ENCODE assay signal across 8 cellular contexts in the genomic region with DNA sequence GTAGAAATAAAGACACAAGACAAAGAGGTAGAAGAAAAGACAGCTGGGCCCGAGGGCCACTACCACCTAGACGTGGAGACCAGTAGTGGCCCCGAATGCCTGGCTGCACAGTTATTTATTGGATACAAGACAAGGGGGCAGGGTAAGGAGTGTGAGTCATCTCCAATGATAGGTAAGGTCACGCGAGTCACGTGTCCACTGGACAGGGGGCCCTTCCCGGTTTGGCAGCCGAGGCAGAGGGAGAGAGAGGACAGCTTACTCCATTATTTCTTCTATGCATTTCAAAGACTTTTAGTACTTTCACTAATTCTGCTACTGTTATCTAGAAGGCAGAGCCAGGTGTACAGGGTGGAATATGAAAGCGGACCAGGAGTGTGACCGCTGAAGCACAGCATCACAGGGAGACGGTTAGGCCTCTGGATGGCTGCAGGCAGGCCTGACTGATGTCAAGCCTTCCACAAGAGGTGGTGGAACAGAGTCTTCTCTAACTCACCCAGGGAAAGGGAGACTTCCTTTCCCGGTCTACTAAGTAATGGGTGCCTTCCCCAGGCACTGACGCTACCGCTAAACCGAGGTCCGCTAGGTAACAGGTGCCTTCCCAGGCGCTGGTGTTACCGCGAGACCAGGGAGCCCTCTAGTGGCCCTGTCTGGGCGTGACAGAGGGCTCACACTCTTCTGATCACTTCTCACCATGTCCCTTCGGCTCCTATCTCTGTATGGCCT. TPM values are rescaled to one million over a fixed set of nuclear protein-coding genes. Genes with fewer than 3 reads are reported as not detected.
A peak's percentile ranks its signal among the peaks of the same experiment; 100 is the strongest.
DNase-seq lines count a peak whose midpoint lies in the region; ATAC-seq and TF ChIP-seq lines count a peak whose summit lies in the region.

No MANE protein-coding gene starts in this region.

- no peaks in the 10 kb centered on the region for H3K27me3 Mint-ChIP-seq in activated CD8-positive, alpha-beta T cell treated with anti-CD3 and anti-CD28 coated beads for 36 hours

- no peak overlapping the region for H3K27ac Mint-ChIP-seq in activated CD8-positive, alpha-beta T cell treated with anti-CD3 and anti-CD28 coated beads for 36 hours

- H3K4me3 Mint-ChIP-seq in activated CD8-positive, alpha-beta T cell treated with anti-CD3 and anti-CD28 coated beads for 36 hours, result no peak overlapping the region

- peak; percentile 82 for ATAC-seq in HG02870 (IDR thresholded peaks at IDR 0.05; ENCODE audit: unreplicated experiment)
- peak; percentile 99 for ATAC-seq in activated CD8-positive, alpha-beta T cell treated with anti-CD3 and anti-CD28 coated beads for 36 hours

- intact Hi-C loops in activated CD8-positive, alpha-beta T cell treated with anti-CD3 and anti-CD28 coated beads for 36 hours (cut with micrococcal nuclease), result loop anchor here (2.0 kb wide), 2 partner anchors 44 to 82 kb away; a partner anchor contains a TSS

- POLR2A ChIA-PET in activated CD8-positive, alpha-beta T cell treated with anti-CD3 and anti-CD28 coated beads for 36 hours (lab: Charles Lee), result no interaction called here

- CTCF ChIA-PET in activated CD8-positive, alpha-beta T cell treated with anti-CD3 and anti-CD28 coated beads for 36 hours (lab: Charles Lee), result interaction anchor here (0.7 to 4.6 kb wide), 10 partner anchors 9 to 84 kb away, joined by 3 to 27 read pairs (median 4); no protein-coding TSS in a partner anchor

- H3K36me3 Mint-ChIP-seq in activated CD8-positive, alpha-beta T cell treated with anti-CD3 and anti-CD28 coated beads for 36 hours (ENCODE audit: low read depth), result no peaks in the 10 kb centered on the region

- DNase-seq in DMS79 treated with DMSO at 0.1 percent for 48 hours (lab: John Stamatoyannopoulos, UW) (peak; percentile 8), DMS79 (lab: John Stamatoyannopoulos, UW) (no peak), NCI-H226 (peak; percentile 40), mucosa of gallbladder (ENCODE audit: low spot score) (peak; percentile 66)
- DNase-seq in activated CD8-positive, alpha-beta T cell treated with anti-CD3 and anti-CD28 coated beads for 36 hours, result peak; percentile 87
- DNase-seq in effector CD8-positive, alpha-beta T cell (lab: John Stamatoyannopoulos, UW), result peak; percentile 61
- DNase-seq in stimulated activated CD8-positive, alpha-beta memory T cell treated with anti-CD3 and anti-CD28 coated beads, Interleukin-7, amount 100 ng/mL, for 4 hours (ENCODE audit: low read depth in 2 of 2), result peak; percentile 48 to 63

- H3K9me3 Mint-ChIP-seq in activated CD8-positive, alpha-beta T cell treated with anti-CD3 and anti-CD28 coated beads for 36 hours, result no peaks in the 10 kb centered on the region

- peak; percentile 63 for TF ChIP-seq CTCF in activated CD8-positive, alpha-beta T cell treated with anti-CD3 and anti-CD28 coated beads for 36 hours (IDR thresholded peaks at IDR 0.05)

- peaks cover 7% of the 10 kb centered on the region for H3K4me1 Mint-ChIP-seq in activated CD8-positive, alpha-beta T cell treated with anti-CD3 and anti-CD28 coated beads for 36 hours (ENCODE audit: low read depth)

RNA-seq across cellular contexts. Expression of a gene that starts 44.9 kb away (rescaled TPM):
- total RNA-seq in activated CD8-positive, alpha-beta T cell treated with anti-CD3 and anti-CD28 coated beads for 36 hours, result 1 to 10 TPM; 4.8 to 6.3 TPM
- total RNA-seq in mucosa of gallbladder, result 5.8 TPM

RNA-seq across cellular contexts. Expression of a gene that starts 45.0 kb away (rescaled TPM):
- 10 to 100 TPM; 69.4 to 78.4 TPM for total RNA-seq in activated CD8-positive, alpha-beta T cell treated with anti-CD3 and anti-CD28 coated beads for 36 hours
- 4.2 TPM for total RNA-seq in mucosa of gallbladder

RNA-seq across cellular contexts. Expression of a gene that starts 51.9 kb away (rescaled TPM):
- total RNA-seq in activated CD8-positive, alpha-beta T cell treated with anti-CD3 and anti-CD28 coated beads for 36 hours, result 1 to 10 TPM; 5.6 to 6.6 TPM
- 1.6 TPM for total RNA-seq in mucosa of gallbladder

Comparison
In these comparisons a context has a peak if more than half of its experiments do, and no peak if none do; other contexts are left out.
1. RNA of a gene that starts 45.0 kb away (total RNA-seq): 69.4 to 78.4 TPM in activated CD8-positive, alpha-beta T cell treated with anti-CD3 and anti-CD28 coated beads for 36 hours; 4.2 TPM in mucosa of gallbladder (single experiment); every median in the first group is over 10 times any median in the second.